Comparison of ENCODE assay signal across 29 cellular contexts in genomic region chr10:69616358-69616757, GRCh38. TPM values are rescaled to one million over a fixed set of nuclear protein-coding genes. Genes with fewer than 3 reads are reported as not detected.
"Had no signal": no experiment of that assay in that cellular context is flagged by ENCODE, and none has a peak within 500 bp of the region (broad histone marks: within the 10 kb centered on the region; RNA-seq: fewer than 3 reads in every experiment).

No MANE protein-coding gene starts in this region.

- H3K4me3 Mint-ChIP-seq: mesothelial cell of epicardium had no signal

- H3K36me3 Mint-ChIP-seq: mesothelial cell of epicardium had no signal

- H3K9me3 ChIP-seq: colonic mucosa, esophagus squamous epithelium, gastrocnemius medialis, left lung, lower lobe of right lung had no signal

- H3K4me3 ChIP-seq: colonic mucosa, dorsolateral prefrontal cortex, esophagus squamous epithelium, gastrocnemius medialis, heart right ventricle, left lung, lower lobe of right lung had no signal

- H3K9me3 Mint-ChIP-seq: mesothelial cell of epicardium had no signal

- H3K27ac ChIP-seq: colonic mucosa, dorsolateral prefrontal cortex, esophagus squamous epithelium, gastrocnemius medialis, heart right ventricle, left lung, lower lobe of right lung had no signal

- H3K27ac Mint-ChIP-seq: mesothelial cell of epicardium had no signal

- H3K27me3 ChIP-seq: dorsolateral prefrontal cortex, gastrocnemius medialis, left lung had no signal

- ATAC-seq: gastrocnemius medialis, heart right ventricle, left cardiac atrium, left lung, left ventricle myocardium superior, lower lobe of right lung had no signal

- H3K36me3 ChIP-seq: colonic mucosa, esophagus squamous epithelium, gastrocnemius medialis, heart right ventricle, left lung, lower lobe of right lung had no signal

- DNase-seq: colonic mucosa; dermis blood vessel endothelial cell; effector CD4-positive, alpha-beta T cell; effector memory CD4-positive, alpha-beta T cell; esophagus squamous epithelium; foreskin fibroblast; foreskin melanocyte; gastrocnemius medialis; glutamatergic neuron; head of caudate nucleus; heart right ventricle; hippocampal formation; left cardiac atrium; left lung; left ventricle myocardium superior; lower lobe of right lung; mesenchymal stem cell had no signal

- H3K4me1 Mint-ChIP-seq: mesothelial cell of epicardium had no signal

- H3K4me1 ChIP-seq: colonic mucosa, gastrocnemius medialis, heart right ventricle, left lung, lower lobe of right lung had no signal

RNA-seq across cellular contexts. Expression of gene FAM241B, which starts 13.7 kb away (rescaled TPM):
- total RNA-seq: dermis blood vessel endothelial cell, endothelial cell of umbilical vein, mononuclear cell had no signal

RNA-seq across cellular contexts. Expression of gene NEUROG3, which starts 43.1 kb away (rescaled TPM):
- total RNA-seq: dermis blood vessel endothelial cell, endothelial cell of umbilical vein, epithelial cell of proximal tubule, esophagus squamous epithelium, gastrocnemius medialis, glomerular endothelial cell, kidney epithelial cell, left lung, left ventricle myocardium superior, lower leg skin, lower lobe of right lung, lung microvascular endothelial cell, mesothelial cell of epicardium, mononuclear cell, mucosa of gallbladder had no signal
- polyA plus RNA-seq: endothelial cell of umbilical vein, esophagus, heart right ventricle, keratinocyte had no signal
